In the genomic region with DNA sequence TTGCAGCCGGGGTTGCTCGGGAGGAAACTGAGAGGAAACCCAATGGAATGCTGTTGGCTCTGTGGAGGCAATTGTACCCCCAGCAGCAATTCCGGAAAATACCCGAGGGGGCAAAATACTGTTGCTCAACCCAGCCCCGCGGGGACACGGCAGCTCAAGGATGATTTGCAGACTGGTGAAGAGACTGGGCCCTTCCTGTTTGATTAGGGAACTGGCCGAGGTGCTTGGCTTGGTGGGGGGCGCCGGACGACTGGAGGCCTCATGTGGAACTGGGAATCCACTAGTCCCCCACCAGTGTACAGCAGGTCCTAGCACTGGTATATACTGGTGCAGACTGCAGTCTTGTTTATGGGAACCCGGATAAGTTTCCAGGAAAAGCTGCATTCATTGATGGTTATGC, we compare ENCODE assay signal across 31 cellular contexts. TPM values are rescaled to one million over a fixed set of nuclear protein-coding genes. Genes with fewer than 3 reads are reported as not detected.
"Had no signal": no experiment of that assay in that cellular context is flagged by ENCODE, and none has a peak within 500 bp of the region (broad histone marks: within the 10 kb centered on the region; RNA-seq: fewer than 3 reads in every experiment).

No MANE protein-coding gene starts in this region.

- DNase-seq: dorsolateral prefrontal cortex; effector CD8-positive, alpha-beta T cell; gastrocnemius medialis; heart right ventricle; hypothalamus; islet precursor cell; mammary epithelial cell; naive thymus-derived CD4-positive, alpha-beta T cell; nephron progenitor cell; psoas muscle; retina; spleen; stimulated activated CD4-positive, alpha-beta T cell treated with anti-CD3 and anti-CD28 coated beads, Interleukin-15, amount 100 ng/mL, for 24 hours; stimulated activated CD4-positive, alpha-beta T cell treated with anti-CD3 and anti-CD28 coated beads, Interleukin-1b, Interleukin-23, amount 100 ng/mL, for 48 hours; stimulated activated CD4-positive, alpha-beta T cell treated with anti-CD3 and anti-CD28 coated beads, Interleukin-4, amount 100 ng/mL, for 24 hours; tibial artery; upper lobe of left lung; uterus had no signal

- H3K36me3 Mint-ChIP-seq: naive thymus-derived CD4-positive, alpha-beta T cell; stimulated activated memory B cell treated with anti-CD40 and anti-IgM and Interleukin-4, amounts not matched to agents 10 μg/mL and 1 μg/mL and 100 μg/mL, for 72 hours had no signal

- ATAC-seq: gastrocnemius medialis; heart right ventricle; left lobe of liver; naive thymus-derived CD4-positive, alpha-beta T cell; psoas muscle; sciatic nerve; stimulated activated memory B cell treated with anti-CD40 and anti-IgM and Interleukin-4, amounts not matched to agents 10 μg/mL and 1 μg/mL and 100 μg/mL, for 72 hours had no signal

- H3K4me3 ChIP-seq: dorsolateral prefrontal cortex, esophagus muscularis mucosa, gastrocnemius medialis, heart right ventricle, psoas muscle, spleen, tibial artery, upper lobe of left lung, uterus had no signal

- H3K4me3 Mint-ChIP-seq: naive thymus-derived CD4-positive, alpha-beta T cell; nephron progenitor cell; stimulated activated memory B cell treated with anti-CD40 and anti-IgM and Interleukin-4, amounts not matched to agents 10 μg/mL and 1 μg/mL and 100 μg/mL, for 72 hours; stimulated activated naive CD8-positive, alpha-beta T cell treated with anti-CD3 and anti-CD28 coated beads, Interleukin-15, Interleukin-2, amounts not matched to agents 100 ng/mL and 50 ng/mL, for 24 hours had no signal

- H3K4me1 ChIP-seq: esophagus muscularis mucosa, gastrocnemius medialis, heart right ventricle, psoas muscle, spleen, tibial artery, upper lobe of left lung, uterus had no signal

- H3K27me3 Mint-ChIP-seq: naive thymus-derived CD4-positive, alpha-beta T cell; stimulated activated memory B cell treated with anti-CD40 and anti-IgM and Interleukin-4, amounts not matched to agents 10 μg/mL and 1 μg/mL and 100 μg/mL, for 72 hours; stimulated activated naive CD8-positive, alpha-beta T cell treated with anti-CD3 and anti-CD28 coated beads, Interleukin-15, Interleukin-2, amounts not matched to agents 100 ng/mL and 50 ng/mL, for 24 hours had no signal

- H3K9me3 ChIP-seq: esophagus muscularis mucosa, gastrocnemius medialis, heart right ventricle, psoas muscle, spleen, tibial artery, upper lobe of left lung, uterus had no signal

- H3K4me1 Mint-ChIP-seq: naive thymus-derived CD4-positive, alpha-beta T cell; nephron progenitor cell; stimulated activated memory B cell treated with anti-CD40 and anti-IgM and Interleukin-4, amounts not matched to agents 10 μg/mL and 1 μg/mL and 100 μg/mL, for 72 hours had no signal

- H3K9me3 Mint-ChIP-seq: naive thymus-derived CD4-positive, alpha-beta T cell; nephron progenitor cell; stimulated activated memory B cell treated with anti-CD40 and anti-IgM and Interleukin-4, amounts not matched to agents 10 μg/mL and 1 μg/mL and 100 μg/mL, for 72 hours; stimulated activated naive CD8-positive, alpha-beta T cell treated with anti-CD3 and anti-CD28 coated beads, Interleukin-15, Interleukin-2, amounts not matched to agents 100 ng/mL and 50 ng/mL, for 24 hours had no signal

- H3K27me3 ChIP-seq: gastrocnemius medialis, spleen, tibial artery, upper lobe of left lung, uterus had no signal

- H3K36me3 ChIP-seq: esophagus muscularis mucosa, gastrocnemius medialis, heart right ventricle, spleen, tibial artery, upper lobe of left lung, uterus had no signal

- H3K27ac ChIP-seq: dorsolateral prefrontal cortex, epithelial cell of prostate, esophagus muscularis mucosa, gastrocnemius medialis, heart right ventricle, psoas muscle, spleen, tibial artery, upper lobe of left lung, uterus had no signal

- H3K27ac Mint-ChIP-seq: naive thymus-derived CD4-positive, alpha-beta T cell; nephron progenitor cell; stimulated activated memory B cell treated with anti-CD40 and anti-IgM and Interleukin-4, amounts not matched to agents 10 μg/mL and 1 μg/mL and 100 μg/mL, for 72 hours; stimulated activated naive CD8-positive, alpha-beta T cell treated with anti-CD3 and anti-CD28 coated beads, Interleukin-15, Interleukin-2, amounts not matched to agents 100 ng/mL and 50 ng/mL, for 24 hours had no signal

RNA-seq across cellular contexts. Expression of a gene that starts 10.3 kb away (rescaled TPM):
- total RNA-seq: dorsolateral prefrontal cortex; esophagus muscularis mucosa; fibroblast of villous mesenchyme; gastrocnemius medialis; heart right ventricle; left lobe of liver; lower leg skin; mammary epithelial cell; mesenteric fat pad; mononuclear cell; naive thymus-derived CD4-positive, alpha-beta T cell; omental fat pad; psoas muscle; sciatic nerve; skeletal muscle tissue; spleen; temporal lobe; upper lobe of left lung; uterus had no signal
- polyA plus RNA-seq: heart right ventricle; mammary epithelial cell; naive thymus-derived CD4-positive, alpha-beta T cell; psoas muscle; spleen had no signal

RNA-seq across cellular contexts. Expression of a gene that starts 13.7 kb away (rescaled TPM):
- total RNA-seq: dorsolateral prefrontal cortex; esophagus muscularis mucosa; fibroblast of villous mesenchyme; gastrocnemius medialis; heart right ventricle; left lobe of liver; lower leg skin; mammary epithelial cell; mesenteric fat pad; mononuclear cell; naive thymus-derived CD4-positive, alpha-beta T cell; omental fat pad; psoas muscle; sciatic nerve; skeletal muscle tissue; spleen; temporal lobe; upper lobe of left lung; uterus had no signal
- polyA plus RNA-seq: heart right ventricle; mammary epithelial cell; naive thymus-derived CD4-positive, alpha-beta T cell; psoas muscle; spleen had no signal

RNA-seq across cellular contexts. Expression of a gene that starts 40.0 kb away (rescaled TPM):
- total RNA-seq: dorsolateral prefrontal cortex; esophagus muscularis mucosa; fibroblast of villous mesenchyme; gastrocnemius medialis; heart right ventricle; left lobe of liver; lower leg skin; mammary epithelial cell; mesenteric fat pad; mononuclear cell; naive thymus-derived CD4-positive, alpha-beta T cell; omental fat pad; psoas muscle; sciatic nerve; skeletal muscle tissue; temporal lobe; upper lobe of left lung; uterus had no signal
- polyA plus RNA-seq: heart right ventricle; mammary epithelial cell; naive thymus-derived CD4-positive, alpha-beta T cell; psoas muscle had no signal

RNA-seq across cellular contexts. Expression of a gene that starts 40.7 kb away (rescaled TPM):
- total RNA-seq: dorsolateral prefrontal cortex; esophagus muscularis mucosa; fibroblast of villous mesenchyme; gastrocnemius medialis; heart right ventricle; left lobe of liver; lower leg skin; mammary epithelial cell; mesenteric fat pad; mononuclear cell; naive thymus-derived CD4-positive, alpha-beta T cell; omental fat pad; psoas muscle; sciatic nerve; skeletal muscle tissue; spleen; temporal lobe; upper lobe of left lung; uterus had no signal
- polyA plus RNA-seq: heart right ventricle; mammary epithelial cell; naive thymus-derived CD4-positive, alpha-beta T cell; psoas muscle; spleen had no signal
